In the genomic region with DNA sequence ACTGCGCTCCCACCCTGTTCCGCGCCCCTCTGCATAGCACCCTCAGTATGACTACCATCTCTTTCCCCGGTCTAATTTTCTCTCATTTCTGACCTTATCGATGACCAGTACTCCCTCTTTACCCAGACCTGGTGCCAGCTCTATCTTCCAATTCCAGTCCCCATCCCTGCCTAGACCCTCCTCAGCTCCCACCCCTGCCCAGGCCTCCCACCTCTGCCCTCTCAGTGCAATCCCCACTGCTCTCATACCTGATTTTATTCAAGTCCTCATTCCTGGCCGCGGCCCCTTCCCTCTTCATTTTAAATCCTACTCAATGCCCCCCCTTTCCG, we compare ENCODE assay signal across 8 cellular contexts. TPM values are rescaled to one million over a fixed set of nuclear protein-coding genes. Genes with fewer than 3 reads are reported as not detected.
DNase-seq lines count a peak whose midpoint lies in the region; ATAC-seq, FAIRE-seq and TF ChIP-seq lines count a peak whose summit lies in the region.

No MANE protein-coding gene starts in this region.

- in situ Hi-C loops in Panc1 (cut with HindIII; ENCODE audit: low pct_unique_long_range_greater_than_20kb, low sequenced_read_pairs) = no loop called here

- TF ChIP-seq POLR2A in GM12891 (IDR thresholded peaks at IDR 0.05; ENCODE audit: low read depth, low read length) = no peak

- TF ChIP-seq CTCF in Panc1 (IDR thresholded peaks at IDR 0.05) = no peak
- TF ChIP-seq CTCF in dorsolateral prefrontal cortex (IDR thresholded peaks at IDR 0.05 in 54 of 56, conservative IDR thresholded peaks at IDR 0.05 in 2 of 56; ENCODE audit: low read depth in 1 of 56, partially characterized antibody in 56 of 56) = no peak
- no peak for TF ChIP-seq CTCF in neural crest cell (conservative IDR thresholded peaks at IDR 0.05)

- H3K9me3 ChIP-seq in CD8-positive, alpha-beta memory T cell (ENCODE audit: low read length) = no peaks in the 10 kb centered on the region
- H3K9me3 ChIP-seq in Panc1 (ENCODE audit: control insufficient read depth, insufficient read depth, low read depth, low read length) = no peaks in the 10 kb centered on the region

- H3K36me3 Mint-ChIP-seq in CD8-positive, alpha-beta memory T cell = peaks cover 0 to 18% (median 3%) of the 10 kb centered on the region in 3 donors
- no peaks in the 10 kb centered on the region for H3K36me3 Mint-ChIP-seq in neural crest cell (ENCODE audit: low read depth)

- peak overlapping the region; percentile 81 for H3K27ac ChIP-seq in CD8-positive, alpha-beta memory T cell (ENCODE audit: low read depth, low read length)
- H3K27ac ChIP-seq in Panc1 (ENCODE audit: low read length) (peak overlapping the region; percentile 87), dorsolateral prefrontal cortex (peak overlapping the region in 53 of 59 donors; percentile 37 to 99 (median 96))

- CTCF ChIA-PET in CD8-positive, alpha-beta memory T cell (lab: Charles Lee) = interaction anchor here (0.7 to 1.8 kb wide), 2 partner anchors 10 to 22 kb away, joined by 3 to 8 read pairs; no protein-coding TSS in a partner anchor
- CTCF ChIA-PET in Panc1 (lab: Charles Lee) = no interaction called here

- peak overlapping the region; percentile 54 for H3K4me3 ChIP-seq in CD8-positive, alpha-beta memory T cell (ENCODE audit: low read length)
- H3K4me3 ChIP-seq in Panc1 (ENCODE audit: low read depth in 2 of 2, low read length in 2 of 2) (peak overlapping the region; percentile 69 to 86), dorsolateral prefrontal cortex (peak overlapping the region; percentile 71 to 98 (median 88))

- no peaks in the 10 kb centered on the region for H3K27me3 Mint-ChIP-seq in CD8-positive, alpha-beta memory T cell
- H3K27me3 Mint-ChIP-seq in neural crest cell (ENCODE audit: low read depth) = peaks cover 4% of the 10 kb centered on the region

- peaks cover 76 to 83% (median 83%) of the 10 kb centered on the region in 3 donors for H3K4me1 Mint-ChIP-seq in CD8-positive, alpha-beta memory T cell
- H3K4me1 Mint-ChIP-seq in neural crest cell = peaks cover 66% of the 10 kb centered on the region

- peaks cover 72% of the 10 kb centered on the region for H3K4me1 ChIP-seq in CD8-positive, alpha-beta memory T cell (ENCODE audit: insufficient read depth, low read length)
- H3K4me1 ChIP-seq in Panc1 (ENCODE audit: control insufficient read depth, insufficient read depth, low read length) = peaks cover 51% of the 10 kb centered on the region

- H3K4me3 Mint-ChIP-seq in CD8-positive, alpha-beta memory T cell = peak overlapping the region; percentile 89 to 97 (median 93)
- peak overlapping the region; percentile 98 for H3K4me3 Mint-ChIP-seq in neural crest cell

- H3K27ac Mint-ChIP-seq in CD8-positive, alpha-beta memory T cell = peak overlapping the region; percentile 84 to 97 (median 94)
- peak overlapping the region; percentile 87 for H3K27ac Mint-ChIP-seq in neural crest cell (ENCODE audit: unreplicated experiment)

- BruUV-seq in Panc1 (replicated peaks; lab: Mats Ljungman, UMichigan) = no TSS peak

- no peaks in the 10 kb centered on the region for H3K27me3 ChIP-seq in CD8-positive, alpha-beta memory T cell (ENCODE audit: insufficient read depth, low read length, poor library complexity, severe bottlenecking)
- no peaks in the 10 kb centered on the region for H3K27me3 ChIP-seq in Panc1 (ENCODE audit: control insufficient read depth, insufficient read depth, low read length)
- H3K27me3 ChIP-seq in dorsolateral prefrontal cortex = no peaks in the 10 kb centered on the region

- peak in 1 of 5 donors; percentile 42 for DNase-seq in CD8-positive, alpha-beta memory T cell
- no peak for DNase-seq in Panc1 (ENCODE audit: low read depth, low spot score)
- DNase-seq in dorsolateral prefrontal cortex = no peak
- DNase-seq in neural crest cell (ENCODE audit: low read depth, low spot score) = no peak
- no peak for DNase-seq in GM12891 (ENCODE audit: insufficient read length, low spot score)
- no peak for DNase-seq in NCI-H446 (lab: John Stamatoyannopoulos, UW)
- DNase-seq in stimulated activated naive CD4-positive, alpha-beta T cell treated with Interleukin-2 at 50 U/mL for 16 hours (lab: John Stamatoyannopoulos, UW) = no peak

- no peaks in the 10 kb centered on the region for H3K9me3 Mint-ChIP-seq in CD8-positive, alpha-beta memory T cell
- no peaks in the 10 kb centered on the region for H3K9me3 Mint-ChIP-seq in neural crest cell

- ATAC-seq in Panc1 (peak; percentile 4; the same call in 1 of the 2 replicates), HG03045 (IDR thresholded peaks at IDR 0.05; ENCODE audit: unreplicated experiment) (no peak)

- FAIRE-seq in GM12891 (lab: Jason Lieb, UNC) = no peak

- intact Hi-C loops in Panc1 (cut with micrococcal nuclease; ENCODE audit: unreplicated experiment) (loop anchor here (5.0 kb wide), 1 partner anchor 72 kb away; no protein-coding TSS in a partner anchor), dorsolateral prefrontal cortex (cut with DNase I) (loop anchor here (5.0 to 10.0 kb wide), 3 partner anchors 59 to 72 kb away; no protein-coding TSS in a partner anchor)

- POLR2A ChIA-PET in CD8-positive, alpha-beta memory T cell (lab: Charles Lee) = no interaction called here
- POLR2A ChIA-PET in Panc1 (lab: Charles Lee) = no interaction called here

- no peaks in the 10 kb centered on the region for H3K36me3 ChIP-seq in CD8-positive, alpha-beta memory T cell (ENCODE audit: insufficient read depth, low read length)
- no peaks in the 10 kb centered on the region; the same call in 1 of the 2 replicates for H3K36me3 ChIP-seq in Panc1 (ENCODE audit: control insufficient read depth, insufficient read depth, low read length)

TF ChIP-seq in GM12891, 5 proteins besides CTCF, POLR2A, EP300 and RAD21:
- TF ChIP-seq PAX5 (IDR thresholded peaks at IDR 0.05; ENCODE audit: insufficient read depth, low read length, severe bottlenecking) (no peak), POLR2AphosphoS5 (IDR thresholded peaks at IDR 0.05; ENCODE audit: low read depth, low read length) (no peak), TAF1 (IDR thresholded peaks at IDR 0.05; ENCODE audit: low read depth, low read length) (no peak), POU2F2 (IDR thresholded peaks at IDR 0.05; ENCODE audit: low read depth, low read length) (no peak), SPI1 (IDR thresholded peaks at IDR 0.05; ENCODE audit: low read depth, low read length) (no peak)
TF ChIP-seq in GM12891: peak in this region for 0.

RNA-seq across cellular contexts. Expression of gene USP24, which starts 1.3 kb away (rescaled TPM):
- total RNA-seq in CD8-positive, alpha-beta memory T cell = 10 to 100 TPM; 51.5 to 51.6 TPM
- 7.5 TPM for polyA plus RNA-seq in CD8-positive, alpha-beta memory T cell
- 52.2 TPM for total RNA-seq in Panc1 (2021; ENCODE audit: unreplicated experiment)
- polyA plus RNA-seq in Panc1 (2012; ENCODE audit: insufficient read length) = 19.9 TPM
- total RNA-seq in dorsolateral prefrontal cortex = 10 to 100 TPM; 40.6 to 86.1 (median 55.6) TPM
- total RNA-seq in neural crest cell = 44.6 and 50.3 TPM in 2 replicates
- polyA plus RNA-seq in GM12891 (2012; ENCODE audit: low read depth, missing spikeins) = 12.9 TPM
